Comparison of ENCODE assay signal across 23 cellular contexts in genomic region chr1:53475661-53476060, GRCh38. TPM values are rescaled to one million over a fixed set of nuclear protein-coding genes. Genes with fewer than 3 reads are reported as not detected.
DNase-seq lines count a peak whose midpoint lies in the region; ATAC-seq, FAIRE-seq and TF ChIP-seq lines count a peak whose summit lies in the region.
"Had no signal": no experiment of that assay in that cellular context is flagged by ENCODE, and none has a peak within 500 bp of the region (broad histone marks: within the 10 kb centered on the region; RNA-seq: fewer than 3 reads in every experiment).

No MANE protein-coding gene starts in this region.

- TF ChIP-seq RAD21 in H1 (IDR thresholded peaks at IDR 0.05 in 1 of 2, conservative IDR thresholded peaks at IDR 0.05 in 1 of 2; ENCODE audit: low read depth in 2 of 2, low read length in 2 of 2): no peak

- no peak for DNase-seq in H1 (ENCODE audit: low read depth in 1 of 2, low spot score in 2 of 2)
- peak; percentile 21 for DNase-seq in left lobe of liver (ENCODE audit: low spot score)
- DNase-seq in suprapubic skin (ENCODE audit: low spot score in 2 of 2): peak; percentile 17 to 40
- no peak for DNase-seq in activated naive CD4-positive, alpha-beta T cell treated with anti-CD3 and anti-CD28 coated beads, Interleukin-2, amount 50 U/mL, for 16 hours
- DNase-seq in AG08395 (ENCODE audit: low spot score): no peak
- DNase-seq: ACHN; AML-193; Caco-2; CD4-positive, alpha-beta T cell; H7; HFFc6 had no signal

- H3K4me3 ChIP-seq in H1 (ENCODE audit: extremely low read depth in 1 of 4, insufficient read depth in 2 of 4, low read depth in 3 of 4, low read length in 4 of 4) (no peak overlapping the region), suprapubic skin (no peak overlapping the region)
- H3K4me3 ChIP-seq: GM23338 had no signal

- H3K23ac ChIP-seq in H1 (ENCODE audit: insufficient read length): no peak overlapping the region

- no peaks in the 10 kb centered on the region; a peak in 1 of 4 replicates for H3K79me2 ChIP-seq in H1 (ENCODE audit: control insufficient read depth in 1 of 2, insufficient read depth in 2 of 2, low read length in 2 of 2)

- WGBS in H1 (ENCODE audit: extremely low coverage in 1 of 2, insufficient coverage in 1 of 2, insufficient read length in 1 of 2, insufficient replicate concordance in 2 of 2, low coverage in 1 of 2, low lambda C conversion rate in 2 of 2, missing lambda C conversion rate in 1 of 2), 2 experiments: 84% methylated on average over 7 of the region's 7 CpGs; no CpG with 5 or more reads in 1 of the 2 experiments
- 68% methylated on average over 7 of the region's 7 CpGs for WGBS in suprapubic skin

- H3K27ac ChIP-seq in H1 (ENCODE audit: low read depth, low read length): no peak overlapping the region
- H3K27ac ChIP-seq in suprapubic skin: no peak overlapping the region
- H3K27ac ChIP-seq: C4-2B had no signal

- H3K4ac ChIP-seq in H1 (replicated peaks; ENCODE audit: insufficient read length, low read depth, low read length): no peak overlapping the region

- TF ChIP-seq EP300 in H1 (IDR thresholded peaks at IDR 0.05; ENCODE audit: borderline replicate concordance in 1 of 2, low read depth in 2 of 2, low read length in 2 of 2) (no peak), suprapubic skin (IDR thresholded peaks at IDR 0.05) (no peak)

- H3K14ac ChIP-seq in H1 (ENCODE audit: insufficient read length): no peak overlapping the region

- no peak overlapping the region for H4K5ac ChIP-seq in H1 (ENCODE audit: insufficient read length, low read depth, low read length)

- no peak overlapping the region for H4K91ac ChIP-seq in H1 (replicated peaks; ENCODE audit: insufficient read length, low read length)

- H3K36me3 ChIP-seq in H1 (ENCODE audit: control insufficient read depth in 2 of 4, insufficient read depth in 4 of 4, low read length in 3 of 4) (no peaks in the 10 kb centered on the region), suprapubic skin (no peaks in the 10 kb centered on the region)

- no peak overlapping the region; the same call in 1 of the 2 replicates for H2BK5ac ChIP-seq in H1 (ENCODE audit: low read depth, low read length)

- no peak overlapping the region for H2AK5ac ChIP-seq in H1 (ENCODE audit: low read depth, low read length)

- POLR2A ChIA-PET in H1 (lab: Charles Lee; ENCODE audit: partially characterized antibody): no interaction called here

- H3K4me2 ChIP-seq in H1 (ENCODE audit: insufficient read depth in 1 of 2, low read depth in 2 of 2, low read length in 2 of 2): no peak overlapping the region
- H3K4me2 ChIP-seq: GM23338 had no signal

- TF ChIP-seq POLR2A in H1 (IDR thresholded peaks at IDR 0.05; ENCODE audit: control extremely low read depth in 1 of 2, low read depth in 2 of 2, low read length in 2 of 2): no peak
- TF ChIP-seq POLR2A in suprapubic skin (IDR thresholded peaks at IDR 0.05): no peak

- H4K20me1 ChIP-seq in H1 (replicated peaks in 1 of 2; ENCODE audit: control insufficient read depth in 1 of 2, insufficient read depth in 2 of 2, low read length in 2 of 2): no peaks in the 10 kb centered on the region

- H3K27me3 ChIP-seq in H1 (replicated peaks in 1 of 4; ENCODE audit: control insufficient read depth in 3 of 4, extremely low read depth in 1 of 4, insufficient read depth in 3 of 4, low read length in 3 of 4) (peaks cover 0 to 6% (median 2%) of the 10 kb centered on the region in 4 experiments; a peak in 3 of 7 replicates), suprapubic skin (no peaks in the 10 kb centered on the region)

- FAIRE-seq in H1 (lab: Jason Lieb, UNC): no peak
- FAIRE-seq: A204.1, D721Med, G401.6, GM12891, GM18507, HTR-8/SVneo had no signal

- H3K23me2 ChIP-seq in H1 (ENCODE audit: low read depth, low read length): no peaks in the 10 kb centered on the region

- H3K18ac ChIP-seq in H1 (ENCODE audit: extremely low read depth, low read length): no peak overlapping the region

- H2BK15ac ChIP-seq in H1 (ENCODE audit: low read length): 0 out of 2 replicates have a peak overlapping the region, but pooled peaks have one; percentile 67

- ATAC-seq in left lobe of liver (no peak), GM18502 (IDR thresholded peaks at IDR 0.05; ENCODE audit: poor library complexity, unreplicated experiment) (no peak)
- ATAC-seq: HCT116 had no signal

- 0 out of 4 replicates have a peak, but pooled peaks cover 0 to 3% of the 10 kb centered on the region in 2 experiments for H3K9me3 ChIP-seq in H1 (ENCODE audit: insufficient read depth in 2 of 2, low read depth in 1 of 2, low read length in 1 of 2)
- no peaks in the 10 kb centered on the region for H3K9me3 ChIP-seq in suprapubic skin
- H3K9me3 ChIP-seq: Caco-2 had no signal

- CTCF ChIA-PET in H1 (lab: Charles Lee; ENCODE audit: partially characterized antibody): interaction anchor here (0.8 to 16.5 kb wide), 6 partner anchors 8 to 207 kb away, joined by 3 to 248 read pairs (median 4); partner anchors contain the start of gene DMRTB1

- H2BK12ac ChIP-seq in H1 (ENCODE audit: low read depth, low read length): peak overlapping the region; percentile 5; the same call in 1 of the 2 replicates

- no peak overlapping the region for H2BK20ac ChIP-seq in H1 (ENCODE audit: low read length)

- H4K8ac ChIP-seq in H1 (ENCODE audit: extremely low read depth, insufficient read depth, low read length): no peak overlapping the region

- H3K56ac ChIP-seq in H1 (replicated peaks; ENCODE audit: insufficient read length, low read depth, low read length): no peak overlapping the region

- no peaks in the 10 kb centered on the region for H3K79me1 ChIP-seq in H1 (ENCODE audit: low read depth, low read length)

- no peak for TF ChIP-seq CTCF in H1 (IDR thresholded peaks at IDR 0.05; ENCODE audit: control extremely low read depth in 1 of 3, insufficient read depth in 1 of 3, low read depth in 1 of 3, low read length in 3 of 3)
- TF ChIP-seq CTCF in suprapubic skin (IDR thresholded peaks at IDR 0.05): no peak

- H3K9ac ChIP-seq in H1 (replicated peaks in 1 of 4; ENCODE audit: extremely low read depth in 1 of 4, low read depth in 3 of 4, low read length in 3 of 4): no peak overlapping the region

- H2BK120ac ChIP-seq in H1 (replicated peaks; ENCODE audit: low read depth, low read length): no peak overlapping the region

- H3K4me1 ChIP-seq in H1 (replicated peaks in 1 of 4; ENCODE audit: control insufficient read depth in 3 of 4, insufficient read depth in 4 of 4, low read length in 3 of 4): peaks cover 0 to 3% (median 1%) of the 10 kb centered on the region in 4 experiments; a peak in 5 of 7 replicates
- no peaks in the 10 kb centered on the region for H3K4me1 ChIP-seq in suprapubic skin
- H3K4me1 ChIP-seq: Caco-2 had no signal

- H2AFZ ChIP-seq in H1 (ENCODE audit: low read length): no peak overlapping the region
- H2AFZ ChIP-seq: GM23338 had no signal

TF ChIP-seq in H1, 55 proteins besides CTCF, POLR2A, EP300 and RAD21:
- TF ChIP-seq JUN (IDR thresholded peaks at IDR 0.05; ENCODE audit: low read depth, low read length) (no peak), SRF (IDR thresholded peaks at IDR 0.05; ENCODE audit: low read depth, low read length) (no peak), MAFK (IDR thresholded peaks at IDR 0.05; ENCODE audit: low read depth, low read length) (no peak), BCL11A (IDR thresholded peaks at IDR 0.05; ENCODE audit: low read depth in 2 of 2, low read length in 2 of 2) (no peak), SP4 (IDR thresholded peaks at IDR 0.05; ENCODE audit: low read length) (no peak), JUND (IDR thresholded peaks at IDR 0.05; ENCODE audit: low read length) (no peak), TAF7 (optimal IDR thresholded peaks at IDR 0.05; ENCODE audit: borderline replicate concordance, low read depth, low read length) (no peak)

RNA-seq across cellular contexts. Expression of gene DMRTB1, which starts 16.5 kb away (rescaled TPM):
- total RNA-seq in H1 (2021; fragmentation: NEBNext Ultra II Directional; extraction: Animal tissue kit (Norgen Biotek cat#: 25700)): 0.17 and 0.35 TPM in 2 replicates
- 0.06 and 0.22 TPM in 2 replicates for polyA plus RNA-seq in H1 (2011; rRNA removed)
- 0.14 TPM for polyA plus RNA-seq in H1 (2011; cell fraction: cytosol; rRNA removed)
- polyA plus RNA-seq in H1 (2011; cell fraction: nucleus; rRNA removed): not detected
- polyA plus RNA-seq in H1 (2012, experiment 1 of 2): 0.11 to 0.15 TPM in 2 of 4 replicates, not detected in the others
- not detected for polyA plus RNA-seq in H1 (2012, experiment 2 of 2)
- 0.49 TPM for polyA plus RNA-seq in H1 (2013, experiment 1 of 2)
- polyA plus RNA-seq in H1 (2013, experiment 2 of 2): 0.40 TPM
- not detected in 2 replicates for polyA minus RNA-seq in H1 (2011; rRNA and poly(A)+ RNA removed)
- polyA minus RNA-seq in H1 (2011; cell fraction: cytosol; rRNA and poly(A)+ RNA removed): not detected
- not detected for polyA minus RNA-seq in H1 (2011; cell fraction: nucleus; rRNA and poly(A)+ RNA removed)
- total RNA-seq in left lobe of liver: not detected
- not detected for total RNA-seq in suprapubic skin
- total RNA-seq: Caco-2; CD4-positive, alpha-beta T cell; HFFc6 had no signal
- polyA plus RNA-seq: BJ, IgD-negative memory B cell had no signal

Comparison
In these comparisons a context has a peak if more than half of its experiments do, and no peak if none do; other contexts are left out.
1. DNase-seq: peak in left lobe of liver (single experiment) and suprapubic skin (2 of 2); none in H1 (0 of 2), activated naive CD4-positive, alpha-beta T cell treated with anti-CD3 and anti-CD28 coated beads, Interleukin-2, amount 50 U/mL, for 16 hours (single experiment) and AG08395 (single experiment).